Comparison of ENCODE assay signal across 10 cellular contexts in genomic region chr2:176174850-176175728, GRCh38. TPM values are rescaled to one million over a fixed set of nuclear protein-coding genes. Genes with fewer than 3 reads are reported as not detected.
DNase-seq lines count a peak whose midpoint lies in the region; ATAC-seq, FAIRE-seq and TF ChIP-seq lines count a peak whose summit lies in the region.
"Had no signal": no experiment of that assay in that cellular context is flagged by ENCODE, and none has a peak within 500 bp of the region (broad histone marks: within the 10 kb centered on the region; RNA-seq: fewer than 3 reads in every experiment).

No MANE protein-coding gene starts in this region.

- TF ChIP-seq CTCF in fibroblast of villous mesenchyme (IDR thresholded peaks at IDR 0.05; ENCODE audit: insufficient read depth, low read depth, low read length) = no peak
- TF ChIP-seq CTCF in pancreas (IDR thresholded peaks at IDR 0.05) = no peak

- peak in 3 of 4 donors; percentile 32 to 71 (median 36) for ATAC-seq in pancreas
- no peak for ATAC-seq in GM19351 (IDR thresholded peaks at IDR 0.05; ENCODE audit: unreplicated experiment)
- no peak for ATAC-seq in GM21360 (IDR thresholded peaks at IDR 0.05; ENCODE audit: unreplicated experiment)

- H3K4me1 ChIP-seq in pancreas = peaks cover 0 to 3% (median 0%) of the 10 kb centered on the region in 3 donors

- H3K27me3 ChIP-seq in H7 (ENCODE audit: control insufficient read depth, insufficient read depth, low read length) (peaks cover 100% of the 10 kb centered on the region), pancreas (peaks cover 0 to 63% (median 14%) of the 10 kb centered on the region in 4 donors)

- WGBS in pancreas, 2 donors = 15 to 18% methylated on average over 44 of the region's 44 CpGs

- H3K4me3 ChIP-seq in H7 (ENCODE audit: insufficient read depth, low read depth, low read length) (peak overlapping the region; percentile 25; the same call in 1 of the 2 replicates), fibroblast of villous mesenchyme (ENCODE audit: low read depth, low read length) (peak overlapping the region; percentile 9), pancreas (no peak overlapping the region)
- H3K4me3 ChIP-seq: upper lobe of left lung had no signal

- no peaks in the 10 kb centered on the region for H3K36me3 ChIP-seq in H7 (replicated peaks; ENCODE audit: control insufficient read depth, insufficient read depth, low read length)
- no peaks in the 10 kb centered on the region for H3K36me3 ChIP-seq in pancreas
- H3K36me3 ChIP-seq: upper lobe of left lung had no signal

- intact Hi-C loops in pancreas (cut with DNase I) = no loop called here

- no peaks in the 10 kb centered on the region for H3K9me3 ChIP-seq in pancreas
- H3K9me3 ChIP-seq: upper lobe of left lung had no signal

- H3K27ac ChIP-seq in pancreas = no peak overlapping the region
- H3K27ac ChIP-seq: upper lobe of left lung had no signal

- DNase-seq in H7 (peak; percentile 89), NCI-H526 (lab: John Stamatoyannopoulos, UW) (peak; percentile 86 to 96), fibroblast of villous mesenchyme (ENCODE audit: low read depth) (no peak), pancreas (peak in 2 of 6 donors; percentile 59 to 65), activated gamma-delta T cell (lab: John Stamatoyannopoulos, UW) (no peak)
- DNase-seq: activated CD4-positive, alpha-beta T cell treated with anti-CD3 and anti-CD28 coated beads, Interleukin-2, amount 50 U/mL, for 1 hour; upper lobe of left lung had no signal

- no peak for FAIRE-seq in pancreas (lab: Jason Lieb, UNC)
- FAIRE-seq: keratinocyte had no signal

RNA-seq across cellular contexts. Expression of gene HOXD1, which starts 13.4 kb away (rescaled TPM):
- total RNA-seq in H7 (2014; rRNA removed; shearing (Covaris generic)) = not detected in 2 replicates
- under 0.01 and 0.32 TPM in 2 replicates for total RNA-seq in fibroblast of villous mesenchyme
- under 1 TPM; 0.08 to 0.29 (median 0.18) TPM for total RNA-seq in pancreas
- polyA plus RNA-seq in pancreas = under 1 TPM; 0.19 to 0.28 TPM
- polyA plus RNA-seq: keratinocyte had no signal

RNA-seq across cellular contexts. Expression of gene HOXD3, which starts 18.0 kb away (rescaled TPM):
- total RNA-seq in H7 (2014; rRNA removed; shearing (Covaris generic)) = not detected in 2 replicates
- total RNA-seq in fibroblast of villous mesenchyme (14.5 and 21.6 TPM in 2 replicates), pancreas (under 1 TPM in 5 of 6 donors, not detected in 1; 0.23 to 0.38 (median 0.25) TPM)
- under 1 TPM; 0.19 to 0.68 TPM for polyA plus RNA-seq in pancreas
- polyA plus RNA-seq: keratinocyte had no signal

RNA-seq across cellular contexts. Expression of gene HOXD4, which starts 23.7 kb away (rescaled TPM):
- not detected in 2 replicates for total RNA-seq in H7 (2014; rRNA removed; shearing (Covaris generic))
- 5.5 and 7.8 TPM in 2 replicates for total RNA-seq in fibroblast of villous mesenchyme
- under 1 TPM in 4 of 6 donors, not detected in 2; 0.13 to 0.31 (median 0.27) TPM for total RNA-seq in pancreas
- polyA plus RNA-seq in pancreas = 1 to 10 TPM; 1.0 to 1.8 TPM
- polyA plus RNA-seq: keratinocyte had no signal

RNA-seq across cellular contexts. Expression of gene HOXD8, which starts 45.6 kb away (rescaled TPM):
- total RNA-seq in H7 (2014; rRNA removed; shearing (Covaris generic)) = not detected in 2 replicates
- total RNA-seq in fibroblast of villous mesenchyme = 11.9 and 15.5 TPM in 2 replicates
- total RNA-seq in pancreas = under 1 TPM; 0.19 to 0.87 (median 0.61) TPM
- polyA plus RNA-seq in pancreas = 1 to 10 TPM in 1 of 2 donors, under 1 TPM in 1; 0.61 to 1.5 TPM
- polyA plus RNA-seq: keratinocyte had no signal

RNA-seq across cellular contexts. Expression of gene HOXD9, which starts 52.6 kb away (rescaled TPM):
- 0.10 TPM in 1 of 2 replicates, not detected in the other for total RNA-seq in H7 (2014; rRNA removed; shearing (Covaris generic))
- 10.6 and 11.2 TPM in 2 replicates for total RNA-seq in fibroblast of villous mesenchyme
- under 1 TPM in 4 of 6 donors, not detected in 2; 0.12 to 0.47 (median 0.20) TPM for total RNA-seq in pancreas
- 1 to 10 TPM in 1 of 2 donors, under 1 TPM in 1; 0.49 to 1.1 TPM for polyA plus RNA-seq in pancreas
- polyA plus RNA-seq: keratinocyte had no signal

Comparison
In these comparisons a context has a peak if more than half of its experiments do, and no peak if none do; other contexts are left out.
1. DNase-seq: peak in H7 (single experiment) and NCI-H526 (2 of 2); none in fibroblast of villous mesenchyme (single experiment) and activated gamma-delta T cell (single experiment).
2. H3K4me3 ChIP-seq: peak in H7 (single experiment) and fibroblast of villous mesenchyme (single experiment); none in pancreas (0 of 4).
3. ATAC-seq: peak in pancreas (3 of 4); none in GM19351 (single experiment) and GM21360 (single experiment).
4. RNA of gene HOXD3, which starts 18.0 kb away (total RNA-seq): 14.5 to 21.6 TPM in fibroblast of villous mesenchyme; 0.23 to 0.38 TPM in pancreas and not detected in H7; every median in the first group is over 10 times any median in the second.